ENCODE assay signal across 20 cellular contexts in the genomic region with DNA sequence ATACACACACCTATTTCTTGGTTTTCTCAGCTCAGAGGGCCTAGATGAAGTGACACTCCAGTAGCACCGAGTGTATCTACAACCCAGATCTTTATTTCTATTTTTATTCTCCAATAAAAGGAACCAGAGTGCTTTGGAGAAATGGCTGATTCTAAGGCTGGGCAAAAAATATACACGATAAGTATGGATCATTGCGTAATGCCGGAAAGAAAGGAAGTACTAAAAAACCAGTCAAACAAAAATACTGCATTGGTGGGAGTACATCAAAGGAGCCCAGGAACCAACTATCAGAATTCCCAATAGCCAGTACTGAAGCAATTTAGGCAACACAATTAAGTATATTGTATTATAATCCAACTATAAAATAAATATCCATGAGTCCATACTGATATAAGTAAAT.
DNase-seq lines count a peak whose midpoint lies in the region; FAIRE-seq and TF ChIP-seq lines count a peak whose summit lies in the region.
"Had no signal": no experiment of that assay in that cellular context is flagged by ENCODE, and none has a peak within 500 bp of the region (broad histone marks: within the 10 kb centered on the region; RNA-seq: fewer than 3 reads in every experiment).

No MANE protein-coding gene starts in this region.

- no peak for TF ChIP-seq RAD21 in Ishikawa (IDR thresholded peaks at IDR 0.05; ENCODE audit: low read depth)

- DNase-seq in HTR-8/SVneo (ENCODE audit: insufficient read length, low spot score) (no peak), NB4 (ENCODE audit: low read depth) (peak; percentile 22), SKM-1 treated with dmso at 0.1 percent for 144 hours (lab: John Stamatoyannopoulos, UW; ENCODE audit: unreplicated experiment) (peak; percentile 1), substantia nigra (lab: John Stamatoyannopoulos, UW) (no peak), NCI-H2227 treated with DMSO at 0.1 percent for 48 hours (lab: John Stamatoyannopoulos, UW) (no peak)
- DNase-seq in stimulated activated CD4-positive, alpha-beta T cell treated with anti-CD3 and anti-CD28 coated beads, Interleukin-12 subunit alpha, Interleukin-12 subunit beta, amount 100 ng/mL, for 4 hours = no peak
- DNase-seq: Calu3; CD8-positive, alpha-beta T cell; DND-41; NCI-H1694; NCI-H2029 treated with DMSO at 0.1 percent for 48 hours; NCI-H526 treated with DMSO at 0.1 percent for 48 hours; PC-3; SW 1271; T-helper 9 cell had no signal

- TF ChIP-seq POLR2A in NB4 (IDR thresholded peaks at IDR 0.05; ENCODE audit: extremely low read depth, insufficient read length) = no peak

- TF ChIP-seq EP300 in Ishikawa (IDR thresholded peaks at IDR 0.05; ENCODE audit: borderline replicate concordance) = no peak

- H3K27ac ChIP-seq in substantia nigra (ENCODE audit: low read depth, low read length, poor library complexity, severe bottlenecking) = no peak overlapping the region
- H3K27ac ChIP-seq: C4-2B, KMS-11 had no signal

- peak; percentile 20 for FAIRE-seq in HTR-8/SVneo (lab: Jason Lieb, UNC)
- FAIRE-seq: GM12892, H54 had no signal

- no peak for TF ChIP-seq CTCF in NB4 (IDR thresholded peaks at IDR 0.05; ENCODE audit: low read depth, low read length)

- no peak overlapping the region for H3K4me3 ChIP-seq in NB4 (ENCODE audit: low read depth, low read length)

TF ChIP-seq in Ishikawa, 13 proteins besides CTCF, POLR2A, EP300 and RAD21:
- TF ChIP-seq EGR1 (IDR thresholded peaks at IDR 0.05) (no peak), CEBPB (IDR thresholded peaks at IDR 0.05) (0 out of 2 replicates have a peak, but pooled peaks have one; percentile 6)

Comparison
In these comparisons a context has a peak if more than half of its experiments do, and no peak if none do; other contexts are left out.
1. DNase-seq: peak in NB4 (single experiment) and SKM-1 treated with dmso at 0.1 percent for 144 hours (single experiment); none in HTR-8/SVneo (single experiment), substantia nigra (0 of 49), stimulated activated CD4-positive, alpha-beta T cell treated with anti-CD3 and anti-CD28 coated beads, Interleukin-12 subunit alpha, Interleukin-12 subunit beta, amount 100 ng/mL, for 4 hours (single experiment) and NCI-H2227 treated with DMSO at 0.1 percent for 48 hours (single experiment).